Comparison of ENCODE assay signal across 8 cellular contexts in genomic region chr4:184647391-184648101, GRCh38. TPM values are rescaled to one million over a fixed set of nuclear protein-coding genes. Genes with fewer than 3 reads are reported as not detected.
A peak's percentile ranks its signal among the peaks of the same experiment; 100 is the strongest.
DNase-seq lines count a peak whose midpoint lies in the region; ATAC-seq and TF ChIP-seq lines count a peak whose summit lies in the region.

No MANE protein-coding gene starts in this region.

- H3K27me3 ChIP-seq in mesenchymal stem cell (ENCODE audit: control insufficient read depth in 1 of 2, insufficient read depth in 1 of 2, low read length in 2 of 2), result no peaks in the 10 kb centered on the region

- TF ChIP-seq CTCF in brain (conservative IDR thresholded peaks at IDR 0.05), result no peak

- H3K4me1 Mint-ChIP-seq in stimulated activated naive CD8-positive, alpha-beta T cell treated with anti-CD3 and anti-CD28 coated beads, Interleukin-15, Interleukin-2, amounts not matched to agents 100 ng/mL and 50 ng/mL, for 24 hours (ENCODE audit: low read depth), result peaks cover 61% of the 10 kb centered on the region
- H3K4me1 Mint-ChIP-seq in brain, result peaks cover 75% of the 10 kb centered on the region

- peak overlapping the region in 1 of 2 experiments; percentile 93 for H3K18ac ChIP-seq in mesenchymal stem cell (ENCODE audit: low read depth in 1 of 2, low read length in 2 of 2)

- H3K9me3 Mint-ChIP-seq in stimulated activated naive CD8-positive, alpha-beta T cell treated with anti-CD3 and anti-CD28 coated beads, Interleukin-15, Interleukin-2, amounts not matched to agents 100 ng/mL and 50 ng/mL, for 24 hours, result no peaks in the 10 kb centered on the region
- H3K9me3 Mint-ChIP-seq in brain, result peaks cover 0 to 2% (median 0%) of the 10 kb centered on the region in 5 experiments

- H4K91ac ChIP-seq in mesenchymal stem cell (ENCODE audit: low read length), result no peak overlapping the region

- peak overlapping the region; percentile 64 for H3K27ac ChIP-seq in mesenchymal stem cell (ENCODE audit: low read length, poor library complexity, severe bottlenecking)

- peak overlapping the region; percentile 93 for H3K4me3 Mint-ChIP-seq in stimulated activated naive CD8-positive, alpha-beta T cell treated with anti-CD3 and anti-CD28 coated beads, Interleukin-15, Interleukin-2, amounts not matched to agents 100 ng/mL and 50 ng/mL, for 24 hours
- peak overlapping the region; percentile 90 to 96 (median 91) for H3K4me3 Mint-ChIP-seq in brain

- 31% methylated on average over 9 of the region's 10 CpGs for WGBS in mesenchymal stem cell

- no peak overlapping the region for H3K14ac ChIP-seq in mesenchymal stem cell (ENCODE audit: low read length in 2 of 2)

- ATAC-seq in stimulated activated naive CD8-positive, alpha-beta T cell treated with anti-CD3 and anti-CD28 coated beads, Interleukin-15, Interleukin-2, amounts not matched to agents 100 U/mL and 50 U/mL, for 24 hours, result no peak
- ATAC-seq in sciatic nerve, result no peak

- no peak overlapping the region for H2AK5ac ChIP-seq in mesenchymal stem cell (ENCODE audit: low read length, severe bottlenecking)

- H3K27ac Mint-ChIP-seq in stimulated activated naive CD8-positive, alpha-beta T cell treated with anti-CD3 and anti-CD28 coated beads, Interleukin-15, Interleukin-2, amounts not matched to agents 100 ng/mL and 50 ng/mL, for 24 hours, result peak overlapping the region; percentile 96
- peak overlapping the region; percentile 91 to 97 (median 96) for H3K27ac Mint-ChIP-seq in brain

- H3K36me3 ChIP-seq in mesenchymal stem cell (ENCODE audit: control insufficient read depth in 1 of 2, insufficient read depth in 2 of 2, low read depth in 1 of 2, low read length in 2 of 2), result peaks cover 5 to 24% of the 10 kb centered on the region in 2 experiments

- H2BK12ac ChIP-seq in mesenchymal stem cell (ENCODE audit: low read length in 2 of 2), result no peak overlapping the region

- peak overlapping the region; percentile 90 to 96 for H3K4me3 ChIP-seq in mesenchymal stem cell (ENCODE audit: insufficient read depth in 1 of 2, low read depth in 1 of 2, low read length in 2 of 2)

- H3K4me2 ChIP-seq in mesenchymal stem cell (ENCODE audit: low read length, poor library complexity, severe bottlenecking), result peak overlapping the region; percentile 71

- no peak overlapping the region for H2AFZ ChIP-seq in mesenchymal stem cell (ENCODE audit: low read depth, low read length)

- no peaks in the 10 kb centered on the region for H3K9me3 ChIP-seq in mesenchymal stem cell (ENCODE audit: control insufficient read depth, low read length)

- DNase-seq in stimulated activated naive CD8-positive, alpha-beta T cell treated with anti-CD3 and anti-CD28 coated beads, Interleukin-15, Interleukin-2, amounts not matched to agents 100 U/mL and 50 U/mL, for 24 hours, result no peak
- DNase-seq in mesenchymal stem cell, result peak; percentile 65
- DNase-seq in effector CD8-positive, alpha-beta T cell (lab: John Stamatoyannopoulos, UW), result no peak
- no peak for DNase-seq in NCI-H2196 (lab: John Stamatoyannopoulos, UW; ENCODE audit: unreplicated experiment)
- no peak for DNase-seq in sciatic nerve (ENCODE audit: low spot score)
- no peak for DNase-seq in SIG-M5 treated with dmso at 0.1 percent for 504 hours (lab: John Stamatoyannopoulos, UW; ENCODE audit: unreplicated experiment)

- H2BK15ac ChIP-seq in mesenchymal stem cell (ENCODE audit: low read depth, poor library complexity, severe bottlenecking), result peak overlapping the region; percentile 45

- H3K79me1 ChIP-seq in mesenchymal stem cell (replicated peaks; ENCODE audit: low read length, poor library complexity, severe bottlenecking), result peaks cover 8% of the 10 kb centered on the region

- H3K4ac ChIP-seq in mesenchymal stem cell (ENCODE audit: low read depth in 1 of 2, low read length in 2 of 2), result no peak overlapping the region

- H3K23ac ChIP-seq in mesenchymal stem cell (ENCODE audit: low read length in 2 of 2), result no peak overlapping the region

- intact Hi-C loops in sciatic nerve (cut with DNase I), result no loop called here

- no peaks in the 10 kb centered on the region for H3K27me3 Mint-ChIP-seq in stimulated activated naive CD8-positive, alpha-beta T cell treated with anti-CD3 and anti-CD28 coated beads, Interleukin-15, Interleukin-2, amounts not matched to agents 100 ng/mL and 50 ng/mL, for 24 hours
- H3K27me3 Mint-ChIP-seq in brain, result peaks cover 6% of the 10 kb centered on the region

- H3K36me3 Mint-ChIP-seq in stimulated activated naive CD8-positive, alpha-beta T cell treated with anti-CD3 and anti-CD28 coated beads, Interleukin-15, Interleukin-2, amounts not matched to agents 100 ng/mL and 50 ng/mL, for 24 hours (ENCODE audit: low read depth), result peaks cover 55% of the 10 kb centered on the region
- peaks cover 12% of the 10 kb centered on the region for H3K36me3 Mint-ChIP-seq in brain

- H2BK120ac ChIP-seq in mesenchymal stem cell (ENCODE audit: low read depth, low read length), result no peak overlapping the region

- no peak overlapping the region for H4K8ac ChIP-seq in mesenchymal stem cell (ENCODE audit: low read length)

- H2BK5ac ChIP-seq in mesenchymal stem cell (ENCODE audit: low read depth, low read length, poor library complexity, severe bottlenecking), result no peak overlapping the region

- H3K9ac ChIP-seq in mesenchymal stem cell (ENCODE audit: low read length), result peak overlapping the region; percentile 92

- H3K4me1 ChIP-seq in mesenchymal stem cell (ENCODE audit: control insufficient read depth, insufficient read depth, low read depth, low read length), result peaks cover 2% of the 10 kb centered on the region

RNA-seq across cellular contexts. Expression of gene CASP3, which starts 1.7 kb away (rescaled TPM):
- polyA plus RNA-seq in brain (ENCODE audit: insufficient read depth, low read depth, low replicate concordance), result 8.4 TPM
- polyA plus RNA-seq in mesenchymal stem cell (2013, experiment 1 of 2), result 17.8 TPM
- 19.5 TPM for polyA plus RNA-seq in mesenchymal stem cell (2013, experiment 2 of 2)
- total RNA-seq in sciatic nerve, result 17.6 TPM

RNA-seq across cellular contexts. Expression of gene PRIMPOL, which starts 2.0 kb away (rescaled TPM):
- 7.8 TPM for polyA plus RNA-seq in brain (ENCODE audit: insufficient read depth, low read depth, low replicate concordance)
- polyA plus RNA-seq in mesenchymal stem cell (2013, experiment 1 of 2), result 3.9 TPM
- 4.3 TPM for polyA plus RNA-seq in mesenchymal stem cell (2013, experiment 2 of 2)
- 30.9 TPM for total RNA-seq in sciatic nerve
